Comparison of ENCODE assay signal across 21 cellular contexts in genomic region chr9:14978022-14979000, GRCh38.
"Had no signal": no experiment of that assay in that cellular context is flagged by ENCODE, and none has a peak within 500 bp of the region (broad histone marks: within the 10 kb centered on the region; RNA-seq: fewer than 3 reads in every experiment).

No MANE protein-coding gene starts in this region.

- H3K27ac ChIP-seq: foreskin keratinocyte, skin epidermis, tibial artery had no signal

- H3K4me3 ChIP-seq: lung, skin epidermis, tibial artery had no signal

- FAIRE-seq: colon, TTC549, urothelium cell line had no signal

- DNase-seq: activated CD4-positive, alpha-beta memory T cell treated with anti-CD3 and anti-CD28 coated beads, Interleukin-2, amount 10 ng/mL, durations not matched to agents 7 days and 5 days; activated CD4-positive, alpha-beta T cell treated with anti-CD3 and anti-CD28 coated beads for 4 hours; activated CD8-positive, alpha-beta memory T cell treated with anti-CD3 and anti-CD28 coated beads, Interleukin-2, amount 10 ng/mL, durations not matched to agents 7 days and 5 days; activated naive CD4-positive, alpha-beta T cell; activated naive CD8-positive, alpha-beta T cell treated with anti-CD3 and anti-CD28 coated beads, Interleukin-2, amount 10 ng/mL, durations not matched to agents 7 days and 5 days; amygdala; central memory CD4-positive, alpha-beta T cell; foreskin keratinocyte; glutamatergic neuron; hippocampal formation; islet precursor cell; midbrain; nucleus accumbens; stimulated activated CD4-positive, alpha-beta T cell treated with anti-CD3 and anti-CD28 coated beads, Interleukin-4, amount 100 ng/mL, for 1 hour; tibial artery had no signal

- H3K9me3 ChIP-seq: tibial artery had no signal

- H3K4me1 ChIP-seq: foreskin keratinocyte, tibial artery had no signal

- ATAC-seq: activated CD8-positive, alpha-beta memory T cell treated with anti-CD3 and anti-CD28 coated beads, Interleukin-2, amount 10 ng/mL, durations not matched to agents 7 days and 5 days; foreskin keratinocyte; stimulated activated memory B cell treated with anti-CD40 and anti-IgM and Interleukin-4, amounts not matched to agents 10 μg/mL and 1 μg/mL and 100 μg/mL, for 72 hours had no signal

- H3K36me3 ChIP-seq: tibial artery had no signal

- H3K27me3 ChIP-seq: foreskin keratinocyte, tibial artery had no signal
